ENCODE assay signal across 18 cellular contexts in the genomic region with DNA sequence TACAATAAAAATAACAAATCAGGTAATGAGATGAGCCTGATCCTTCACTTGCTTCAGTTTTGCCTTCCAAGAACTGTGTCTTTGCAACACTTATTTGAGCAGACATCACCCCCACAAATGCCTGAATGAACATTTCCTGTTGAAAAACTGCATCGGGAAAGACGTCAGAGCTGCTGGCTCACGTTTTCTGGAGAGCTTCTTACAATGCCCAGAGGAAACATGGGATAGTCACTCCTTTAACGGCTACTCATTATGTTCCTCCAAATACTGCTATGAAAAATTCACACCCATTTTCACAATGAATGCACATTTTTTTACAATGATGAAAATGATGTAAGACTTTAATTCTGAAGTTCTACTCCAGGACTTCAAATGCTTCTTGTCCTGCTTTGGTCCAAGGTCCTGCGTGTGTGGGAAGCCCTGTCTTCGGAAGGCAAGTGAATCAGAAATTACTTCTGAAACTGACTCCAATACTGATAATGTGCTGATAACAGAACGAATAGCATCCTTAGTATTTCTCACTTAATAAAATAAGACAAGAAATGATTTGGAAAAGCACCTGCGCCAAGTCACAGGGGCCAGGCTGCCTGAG.
A peak's percentile ranks its signal among the peaks of the same experiment; 100 is the strongest.
DNase-seq lines count a peak whose midpoint lies in the region; TF ChIP-seq lines count a peak whose summit lies in the region.
"Had no signal": no experiment of that assay in that cellular context is flagged by ENCODE, and none has a peak within 500 bp of the region (broad histone marks: within the 10 kb centered on the region; RNA-seq: fewer than 3 reads in every experiment).

No MANE protein-coding gene starts in this region.

- H3K9ac ChIP-seq in SK-N-SH: no peak overlapping the region

- H3K27ac Mint-ChIP-seq in nephron progenitor cell: no peak overlapping the region
- H3K27ac Mint-ChIP-seq: activated CD8-positive, alpha-beta T cell treated with anti-CD3 and anti-CD28 coated beads for 36 hours; CD14-positive monocyte; immature natural killer cell; stimulated activated memory B cell treated with anti-CD40 and anti-IgM and Interleukin-4, amounts not matched to agents 10 μg/mL and 1 μg/mL and 100 μg/mL, for 72 hours had no signal

- no peak for TF ChIP-seq EP300 in SK-N-SH (IDR thresholded peaks at IDR 0.05; ENCODE audit: borderline replicate concordance in 1 of 2, low read depth in 1 of 2, low read length in 1 of 2)

- no peak overlapping the region for H2AFZ ChIP-seq in SK-N-SH (ENCODE audit: low read depth)

- H3F3A ChIP-seq in SK-N-SH (replicated peaks; ENCODE audit: insufficient read depth): peaks cover 9% of the 10 kb centered on the region

- no peak for TF ChIP-seq RAD21 in SK-N-SH (IDR thresholded peaks at IDR 0.05; ENCODE audit: low read length)

- POLR2A ChIA-PET in SK-N-SH (lab: Yijun Ruan, JAX): no interaction called here

- no peaks in the 10 kb centered on the region for H3K9me3 ChIP-seq in SK-N-SH
- H3K9me3 ChIP-seq: HAP-1 had no signal

- peaks cover 27% of the 10 kb centered on the region for H3K4me1 Mint-ChIP-seq in nephron progenitor cell
- H3K4me1 Mint-ChIP-seq: CD14-positive monocyte; immature natural killer cell; stimulated activated memory B cell treated with anti-CD40 and anti-IgM and Interleukin-4, amounts not matched to agents 10 μg/mL and 1 μg/mL and 100 μg/mL, for 72 hours had no signal

- H3K9me3 Mint-ChIP-seq in nephron progenitor cell: no peaks in the 10 kb centered on the region
- H3K9me3 Mint-ChIP-seq: activated CD8-positive, alpha-beta T cell treated with anti-CD3 and anti-CD28 coated beads for 36 hours; CD14-positive monocyte; immature natural killer cell; stimulated activated memory B cell treated with anti-CD40 and anti-IgM and Interleukin-4, amounts not matched to agents 10 μg/mL and 1 μg/mL and 100 μg/mL, for 72 hours had no signal

- H3K79me2 ChIP-seq in SK-N-SH (ENCODE audit: insufficient read depth): no peaks in the 10 kb centered on the region

- DNase-seq in GM03348 (ENCODE audit: low spot score): peak; percentile 68
- DNase-seq in SK-N-SH: no peak
- peak; percentile 67 for DNase-seq in fibroblast of peridontal ligament (ENCODE audit: extremely low read depth)
- DNase-seq in renal cortical epithelial cell (ENCODE audit: low read depth): peak; percentile 35
- DNase-seq in Ammon's horn (ENCODE audit: low spot score): no peak
- no peak for DNase-seq in AML-193 (lab: John Stamatoyannopoulos, UW)
- no peak for DNase-seq in nephron progenitor cell
- DNase-seq in NCI-H1930 (lab: John Stamatoyannopoulos, UW): no peak
- DNase-seq: activated gamma-delta T cell treated with Interleukin-2 at 50 U/mL for 16 hours; central memory CD4-positive, alpha-beta T cell; immature natural killer cell; NCI-H1048; NCI-H524; stimulated activated CD4-positive, alpha-beta T cell treated with anti-CD3 and anti-CD28 coated beads, Interleukin-4, amount 100 ng/mL, for 24 hours had no signal

- H3K27me3 Mint-ChIP-seq in nephron progenitor cell (ENCODE audit: low read depth, poor library complexity): peaks cover 9% of the 10 kb centered on the region

- WGBS in SK-N-SH (ENCODE audit: low lambda C conversion rate): 52% methylated on average over 8 of the region's 8 CpGs

- peak overlapping the region; percentile 65 to 72 for H3K27ac ChIP-seq in SK-N-SH (ENCODE audit: low read depth in 2 of 2, low read length in 1 of 2)

- no peak overlapping the region for H3K4me3 Mint-ChIP-seq in nephron progenitor cell
- H3K4me3 Mint-ChIP-seq: activated CD8-positive, alpha-beta T cell treated with anti-CD3 and anti-CD28 coated beads for 36 hours; CD14-positive monocyte; immature natural killer cell; stimulated activated memory B cell treated with anti-CD40 and anti-IgM and Interleukin-4, amounts not matched to agents 10 μg/mL and 1 μg/mL and 100 μg/mL, for 72 hours had no signal

- no peaks in the 10 kb centered on the region for H4K20me1 ChIP-seq in SK-N-SH (ENCODE audit: insufficient read depth)

- TF ChIP-seq CTCF in SK-N-SH (IDR thresholded peaks at IDR 0.05) (no peak), nephron progenitor cell (IDR thresholded peaks at IDR 0.05) (no peak)

- H3K9me2 ChIP-seq in SK-N-SH: no peaks in the 10 kb centered on the region

- H3K4me2 ChIP-seq in SK-N-SH: no peak overlapping the region

- H3K4me1 ChIP-seq in SK-N-SH (ENCODE audit: control insufficient read depth in 1 of 2, insufficient read depth in 2 of 2, low read depth in 1 of 2, low read length in 1 of 2): peaks cover 4 to 54% of the 10 kb centered on the region in 2 experiments; a peak in 3 of 4 replicates
- H3K4me1 ChIP-seq: HAP-1 had no signal

- H3K27me3 ChIP-seq in SK-N-SH (ENCODE audit: insufficient read depth): no peaks in the 10 kb centered on the region

- no peak overlapping the region for H3K4me3 ChIP-seq in SK-N-SH (ENCODE audit: low read depth in 2 of 2, low read length in 1 of 2)
- H3K4me3 ChIP-seq: HAP-1 had no signal

- H3K36me3 ChIP-seq in SK-N-SH (replicated peaks in 1 of 2; ENCODE audit: control insufficient read depth in 1 of 2, insufficient read depth in 2 of 2, low read length in 1 of 2): no peaks in the 10 kb centered on the region
- H3K36me3 ChIP-seq: HAP-1 had no signal

- CTCF ChIA-PET in SK-N-SH (lab: Yijun Ruan, JAX): interaction anchor here (1.0 to 1.5 kb wide), 3 partner anchors 12 to 97 kb away, joined by 3 to 5 read pairs (median 3); no protein-coding TSS in a partner anchor

- no peaks in the 10 kb centered on the region for H3K36me3 Mint-ChIP-seq in nephron progenitor cell (ENCODE audit: low read depth)
- H3K36me3 Mint-ChIP-seq: CD14-positive monocyte; immature natural killer cell; stimulated activated memory B cell treated with anti-CD40 and anti-IgM and Interleukin-4, amounts not matched to agents 10 μg/mL and 1 μg/mL and 100 μg/mL, for 72 hours had no signal

TF ChIP-seq in SK-N-SH, 30 proteins besides CTCF, POLR2A, EP300 and RAD21:
- TF ChIP-seq, protein P1, sequence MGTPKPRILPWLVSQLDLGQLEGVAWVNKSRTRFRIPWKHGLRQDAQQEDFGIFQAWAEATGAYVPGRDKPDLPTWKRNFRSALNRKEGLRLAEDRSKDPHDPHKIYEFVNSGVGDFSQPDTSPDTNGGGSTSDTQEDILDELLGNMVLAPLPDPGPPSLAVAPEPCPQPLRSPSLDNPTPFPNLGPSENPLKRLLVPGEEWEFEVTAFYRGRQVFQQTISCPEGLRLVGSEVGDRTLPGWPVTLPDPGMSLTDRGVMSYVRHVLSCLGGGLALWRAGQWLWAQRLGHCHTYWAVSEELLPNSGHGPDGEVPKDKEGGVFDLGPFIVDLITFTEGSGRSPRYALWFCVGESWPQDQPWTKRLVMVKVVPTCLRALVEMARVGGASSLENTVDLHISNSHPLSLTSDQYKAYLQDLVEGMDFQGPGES (IDR thresholded peaks at IDR 0.05; ENCODE audit: low read depth, low read length): no peak
- no peak for TF ChIP-seq FOXJ3 (CRISPR knock-in tag; IDR thresholded peaks at IDR 0.05)
- no peak for TF ChIP-seq RXRA (IDR thresholded peaks at IDR 0.05; ENCODE audit: borderline replicate concordance, low read depth)
- TF ChIP-seq FOSL2 (IDR thresholded peaks at IDR 0.05; ENCODE audit: borderline replicate concordance, low read depth): no peak
- TF ChIP-seq TCF12 (IDR thresholded peaks at IDR 0.05): no peak
- TF ChIP-seq CHD2 (IDR thresholded peaks at IDR 0.05; ENCODE audit: low read length, partially characterized antibody): no peak
- TF ChIP-seq GATA2 (CRISPR knock-in tag; IDR thresholded peaks at IDR 0.05): no peak
- no peak for TF ChIP-seq RCOR1 (IDR thresholded peaks at IDR 0.05; ENCODE audit: low read length)
- no peak for TF ChIP-seq MEF2A (IDR thresholded peaks at IDR 0.05; ENCODE audit: borderline replicate concordance, low read depth)
- TF ChIP-seq EZH2phosphoT487 (IDR thresholded peaks at IDR 0.05; ENCODE audit: borderline replicate concordance, low read depth): no peak
- TF ChIP-seq TAF1 (IDR thresholded peaks at IDR 0.05; ENCODE audit: borderline replicate concordance, low read depth, low read length): no peak
- TF ChIP-seq YY1 (IDR thresholded peaks at IDR 0.05; ENCODE audit: low read depth): no peak
- no peak for TF ChIP-seq POLR2AphosphoS5 (IDR thresholded peaks at IDR 0.05; ENCODE audit: low read depth, low read length)
- TF ChIP-seq MAX (IDR thresholded peaks at IDR 0.05; ENCODE audit: low read depth): no peak
- no peak for TF ChIP-seq ELF1 (IDR thresholded peaks at IDR 0.05)
- TF ChIP-seq, protein P2, sequence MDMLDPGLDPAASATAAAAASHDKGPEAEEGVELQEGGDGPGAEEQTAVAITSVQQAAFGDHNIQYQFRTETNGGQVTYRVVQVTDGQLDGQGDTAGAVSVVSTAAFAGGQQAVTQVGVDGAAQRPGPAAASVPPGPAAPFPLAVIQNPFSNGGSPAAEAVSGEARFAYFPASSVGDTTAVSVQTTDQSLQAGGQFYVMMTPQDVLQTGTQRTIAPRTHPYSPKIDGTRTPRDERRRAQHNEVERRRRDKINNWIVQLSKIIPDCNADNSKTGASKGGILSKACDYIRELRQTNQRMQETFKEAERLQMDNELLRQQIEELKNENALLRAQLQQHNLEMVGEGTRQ (IDR thresholded peaks at IDR 0.05; ENCODE audit: borderline replicate concordance, low read depth, low read length): no peak
- TF ChIP-seq NFIC (IDR thresholded peaks at IDR 0.05; ENCODE audit: borderline replicate concordance): no peak
TF ChIP-seq in SK-N-SH: peak in this region for 0.

Comparison
In these comparisons a context has a peak if more than half of its experiments do, and no peak if none do; other contexts are left out.
1. DNase-seq: peak in GM03348 (single experiment), fibroblast of peridontal ligament (single experiment) and renal cortical epithelial cell (single experiment); none in SK-N-SH (single experiment), Ammon's horn (single experiment), AML-193 (0 of 2), nephron progenitor cell (single experiment) and NCI-H1930 (0 of 2).